12 cellular contexts compared by ENCODE assay signal in genomic region chr1:183287191-183287675, GRCh38.
A peak's percentile ranks its signal among the peaks of the same experiment; 100 is the strongest.
DNase-seq lines count a peak whose midpoint lies in the region; TF ChIP-seq lines count a peak whose summit lies in the region.
"Had no signal": no experiment of that assay in that cellular context is flagged by ENCODE, and none has a peak within 500 bp of the region (broad histone marks: within the 10 kb centered on the region; RNA-seq: fewer than 3 reads in every experiment).

No MANE protein-coding gene starts in this region.

- H3K4me1 Mint-ChIP-seq in endodermal cell, result peaks cover 33% of the 10 kb centered on the region
- H3K4me1 Mint-ChIP-seq in nephron progenitor cell, result peaks cover 45% of the 10 kb centered on the region
- H3K4me1 Mint-ChIP-seq: CD8-positive, alpha-beta memory T cell had no signal

- no peak overlapping the region for H3K9ac ChIP-seq in SK-N-SH
- H3K9ac ChIP-seq in endodermal cell (ENCODE audit: extremely low read depth, low read length, poor library complexity, severe bottlenecking), result peak overlapping the region; percentile 43
- H3K9ac ChIP-seq: KMS-11 had no signal

- H3K4me3 ChIP-seq in SK-N-SH (ENCODE audit: low read depth in 2 of 2, low read length in 1 of 2) (no peak overlapping the region), endodermal cell (ENCODE audit: low read length) (no peak overlapping the region)
- H3K4me3 ChIP-seq: Peyer's patch had no signal

- no peaks in the 10 kb centered on the region for H3K9me2 ChIP-seq in SK-N-SH

- CTCF ChIA-PET in SK-N-SH (lab: Yijun Ruan, JAX), result no interaction called here

- TF ChIP-seq EP300 in SK-N-SH (IDR thresholded peaks at IDR 0.05; ENCODE audit: borderline replicate concordance in 1 of 2, low read depth in 1 of 2, low read length in 1 of 2), result 0 out of 4 replicates have a peak, but pooled peaks of 1 of the 2 experiments have one; percentile 14

- H3K27me3 Mint-ChIP-seq in endodermal cell (ENCODE audit: insufficient read depth), result peaks cover 6% of the 10 kb centered on the region
- H3K27me3 Mint-ChIP-seq in nephron progenitor cell (ENCODE audit: low read depth, poor library complexity), result peaks cover 26% of the 10 kb centered on the region

- H3K4me1 ChIP-seq in SK-N-SH (ENCODE audit: control insufficient read depth in 1 of 2, insufficient read depth in 2 of 2, low read depth in 1 of 2, low read length in 1 of 2), result peaks cover 0 to 14% of the 10 kb centered on the region in 2 experiments; a peak in 1 of 4 replicates
- peaks cover 18% of the 10 kb centered on the region for H3K4me1 ChIP-seq in endodermal cell (ENCODE audit: control insufficient read depth, insufficient read depth, low read length)
- H3K4me1 ChIP-seq: Peyer's patch had no signal

- H3K27ac Mint-ChIP-seq in endodermal cell (peak overlapping the region; percentile 64), nephron progenitor cell (no peak overlapping the region)
- H3K27ac Mint-ChIP-seq: CD8-positive, alpha-beta memory T cell had no signal

- H4K20me1 ChIP-seq in SK-N-SH (ENCODE audit: insufficient read depth), result no peaks in the 10 kb centered on the region

- no peaks in the 10 kb centered on the region for H3F3A ChIP-seq in SK-N-SH (replicated peaks; ENCODE audit: insufficient read depth)

- no peaks in the 10 kb centered on the region for H3K27me3 ChIP-seq in SK-N-SH (ENCODE audit: insufficient read depth)
- peaks cover 10% of the 10 kb centered on the region for H3K27me3 ChIP-seq in endodermal cell (ENCODE audit: control insufficient read depth, insufficient read depth, low read length, poor library complexity, severe bottlenecking)
- H3K27me3 ChIP-seq: Peyer's patch had no signal

- POLR2A ChIA-PET in SK-N-SH (lab: Yijun Ruan, JAX), result interaction anchor here (0.6 to 0.8 kb wide), 2 partner anchors 9 to 377 kb away, joined by 3 read pairs; no protein-coding TSS in a partner anchor

- DNase-seq in SK-N-SH (peak; percentile 39), endodermal cell (peak; percentile 79), medulla oblongata (ENCODE audit: extremely low spot score) (peak; percentile 15), superior temporal gyrus (ENCODE audit: extremely low spot score) (peak; percentile 63), nephron progenitor cell (no peak), AG08395 (ENCODE audit: low spot score) (no peak), NCI-H1092 treated with DMSO at 0.1 percent for 48 hours (lab: John Stamatoyannopoulos, UW) (no peak)
- DNase-seq in activated effector memory CD4-positive, alpha-beta T cell treated with Interleukin-2 at 50 U/mL for 16 hours, result no peak
- DNase-seq: CD8-positive, alpha-beta memory T cell; GOT3; Peyer's patch had no signal

- no peaks in the 10 kb centered on the region for H3K79me2 ChIP-seq in SK-N-SH (ENCODE audit: insufficient read depth)

- H3K9me3 ChIP-seq in SK-N-SH (no peaks in the 10 kb centered on the region), endodermal cell (ENCODE audit: control insufficient read depth, low read length) (peaks cover 9% of the 10 kb centered on the region)
- H3K9me3 ChIP-seq: Peyer's patch had no signal

- H3K36me3 Mint-ChIP-seq in endodermal cell (ENCODE audit: low read depth), result no peaks in the 10 kb centered on the region
- H3K36me3 Mint-ChIP-seq in nephron progenitor cell (ENCODE audit: low read depth), result no peaks in the 10 kb centered on the region
- H3K36me3 Mint-ChIP-seq: CD8-positive, alpha-beta memory T cell had no signal

- no peak overlapping the region for H2AFZ ChIP-seq in SK-N-SH (ENCODE audit: low read depth)

- H3K4me2 ChIP-seq in SK-N-SH, result no peak overlapping the region
- H3K4me2 ChIP-seq: KMS-11 had no signal

- TF ChIP-seq RAD21 in SK-N-SH (IDR thresholded peaks at IDR 0.05; ENCODE audit: low read length), result no peak

- TF ChIP-seq CTCF in SK-N-SH (IDR thresholded peaks at IDR 0.05), result no peak
- no peak for TF ChIP-seq CTCF in endodermal cell (conservative IDR thresholded peaks at IDR 0.05)
- no peak for TF ChIP-seq CTCF in nephron progenitor cell (IDR thresholded peaks at IDR 0.05)

- H3K4me3 Mint-ChIP-seq in endodermal cell, result no peak overlapping the region
- no peak overlapping the region for H3K4me3 Mint-ChIP-seq in nephron progenitor cell
- H3K4me3 Mint-ChIP-seq: CD8-positive, alpha-beta memory T cell had no signal

- H3K27ac ChIP-seq in SK-N-SH (ENCODE audit: low read depth in 2 of 2, low read length in 1 of 2) (no peak overlapping the region; a peak in 1 of 4 replicates), endodermal cell (ENCODE audit: low read depth, low read length) (peak overlapping the region; percentile 89)
- H3K27ac ChIP-seq: KMS-11, Peyer's patch had no signal

- no peaks in the 10 kb centered on the region for H3K36me3 ChIP-seq in SK-N-SH (replicated peaks in 1 of 2; ENCODE audit: control insufficient read depth in 1 of 2, insufficient read depth in 2 of 2, low read length in 1 of 2)
- H3K36me3 ChIP-seq in endodermal cell (ENCODE audit: control insufficient read depth, insufficient read depth, low read length), result no peaks in the 10 kb centered on the region
- H3K36me3 ChIP-seq: Peyer's patch had no signal

- WGBS in SK-N-SH (ENCODE audit: low lambda C conversion rate), result 74% methylated on average over 5 of the region's 5 CpGs
- 73 to 77% methylated on average over 5 of the region's 5 CpGs for WGBS in endodermal cell (ENCODE audit: insufficient coverage in 1 of 2, insufficient read length in 1 of 2), 2 experiments

- H3K9me3 Mint-ChIP-seq in endodermal cell (no peaks in the 10 kb centered on the region), nephron progenitor cell (peaks cover 3% of the 10 kb centered on the region)
- H3K9me3 Mint-ChIP-seq: CD8-positive, alpha-beta memory T cell had no signal

TF ChIP-seq in SK-N-SH, 30 proteins besides CTCF, POLR2A, EP300 and RAD21:
- no peak for TF ChIP-seq NRF1 (IDR thresholded peaks at IDR 0.05; ENCODE audit: low read depth, low read length)
- peak; percentile 55; the same call in 1 of the 2 replicates for TF ChIP-seq GATA2 (CRISPR knock-in tag; IDR thresholded peaks at IDR 0.05)
TF ChIP-seq in SK-N-SH: peak in this region for 1.

Comparison
In these comparisons a context has a peak if more than half of its experiments do, and no peak if none do; other contexts are left out.
1. DNase-seq: peak in SK-N-SH (single experiment), endodermal cell (single experiment), medulla oblongata (single experiment) and superior temporal gyrus (single experiment); none in activated effector memory CD4-positive, alpha-beta T cell treated with Interleukin-2 at 50 U/mL for 16 hours (single experiment), nephron progenitor cell (single experiment), AG08395 (single experiment) and NCI-H1092 treated with DMSO at 0.1 percent for 48 hours (single experiment).